In the genomic region with DNA sequence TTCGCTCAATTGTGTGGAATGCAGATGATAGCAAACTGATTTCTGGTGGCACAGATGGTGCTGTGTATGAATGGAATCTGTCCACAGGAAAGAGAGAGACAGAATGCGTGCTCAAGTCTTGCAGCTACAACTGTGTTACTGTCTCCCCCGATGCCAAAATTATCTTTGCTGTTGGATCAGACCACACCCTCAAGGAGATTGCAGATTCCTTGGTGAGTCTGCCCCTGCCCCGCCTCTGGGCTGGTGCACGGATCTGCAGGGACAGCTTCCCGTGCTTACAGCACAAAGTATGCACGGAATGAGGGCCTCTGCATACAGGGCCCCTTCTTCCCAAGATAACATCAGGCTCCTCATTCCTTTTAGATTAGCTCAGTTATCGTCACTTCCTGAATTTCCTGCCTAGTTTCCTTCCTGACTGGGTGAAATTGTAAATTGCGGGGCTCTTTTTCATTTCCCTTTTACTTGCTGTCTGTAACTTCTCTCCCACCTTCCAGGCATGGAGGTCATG, we compare ENCODE assay signal across 9 cellular contexts. TPM values are rescaled to one million over a fixed set of nuclear protein-coding genes. Genes with fewer than 3 reads are reported as not detected.
DNase-seq lines count a peak whose midpoint lies in the region; TF ChIP-seq lines count a peak whose summit lies in the region.
"Had no signal": no experiment of that assay in that cellular context is flagged by ENCODE, and none has a peak within 500 bp of the region (broad histone marks: within the 10 kb centered on the region; RNA-seq: fewer than 3 reads in every experiment).

No MANE protein-coding gene starts in this region.

- no peaks in the 10 kb centered on the region for H3K4me1 Mint-ChIP-seq in activated T-cell treated with anti-CD3 and anti-CD28 coated beads, Interleukin-2, amount 50 U/mL, for 24 hours (ENCODE audit: low read depth)

- H3K9me3 ChIP-seq in hepatocyte (ENCODE audit: low read depth): peaks cover 6% of the 10 kb centered on the region
- H3K9me3 ChIP-seq in effector memory CD4-positive, alpha-beta T cell (ENCODE audit: control insufficient read depth, low read length): no peaks in the 10 kb centered on the region
- H3K9me3 ChIP-seq in MM.1S (replicated peaks; ENCODE audit: insufficient read depth, low read length): no peaks in the 10 kb centered on the region

- H3K36me3 Mint-ChIP-seq in activated T-cell treated with anti-CD3 and anti-CD28 coated beads, Interleukin-2, amount 50 U/mL, for 24 hours (ENCODE audit: low read depth): no peaks in the 10 kb centered on the region

- H3K9me2 ChIP-seq in hepatocyte (replicated peaks; ENCODE audit: insufficient read depth) (no peaks in the 10 kb centered on the region), MM.1S (replicated peaks; ENCODE audit: insufficient read depth, low read length) (no peaks in the 10 kb centered on the region)

- H3K27ac ChIP-seq in hepatocyte: peak overlapping the region; percentile 97
- no peak overlapping the region for H3K27ac ChIP-seq in effector memory CD4-positive, alpha-beta T cell (ENCODE audit: insufficient read depth, low read length, poor library complexity, severe bottlenecking)
- H3K27ac ChIP-seq in MM.1S (ENCODE audit: low read length): no peak overlapping the region

- WGBS in hepatocyte (ENCODE audit: low lambda C conversion rate, missing lambda C conversion rate): 7% methylated on average over 9 of the region's 9 CpGs

- H2AFZ ChIP-seq in hepatocyte: peak overlapping the region; percentile 51
- no peak overlapping the region for H2AFZ ChIP-seq in MM.1S (ENCODE audit: low read length)

- H3K79me2 ChIP-seq in hepatocyte: no peaks in the 10 kb centered on the region
- no peaks in the 10 kb centered on the region for H3K79me2 ChIP-seq in MM.1S (ENCODE audit: low read length)

- no peak overlapping the region for H3K27ac Mint-ChIP-seq in activated T-cell treated with anti-CD3 and anti-CD28 coated beads, Interleukin-2, amount 50 U/mL, for 24 hours
- H3K27ac Mint-ChIP-seq: activated naive CD4-positive, alpha-beta T cell treated with anti-CD3 and anti-CD28 coated beads, Interleukin-2, amount 50 U/mL, for 24 hours had no signal

- H3K27me3 ChIP-seq in hepatocyte (no peaks in the 10 kb centered on the region), MM.1S (replicated peaks; ENCODE audit: insufficient read depth, low read length) (no peaks in the 10 kb centered on the region)
- H3K27me3 ChIP-seq in effector memory CD4-positive, alpha-beta T cell (replicated peaks; ENCODE audit: control insufficient read depth, insufficient read depth, low read length, poor library complexity, severe bottlenecking): no peaks in the 10 kb centered on the region

- peak overlapping the region; percentile 18; the same call in 1 of the 2 replicates for H3K4me3 ChIP-seq in HFF-Myc (replicated peaks; ENCODE audit: low read depth, low read length)
- H3K4me3 ChIP-seq in WI38 (ENCODE audit: low read depth, low read length): peak overlapping the region; percentile 59
- H3K4me3 ChIP-seq in hepatocyte: no peak overlapping the region
- H3K4me3 ChIP-seq in effector memory CD4-positive, alpha-beta T cell (ENCODE audit: insufficient read depth, low read depth, low read length, poor library complexity, severe bottlenecking): no peak overlapping the region
- no peak overlapping the region for H3K4me3 ChIP-seq in MM.1S (ENCODE audit: low read length)

- no peak overlapping the region for H3K9ac ChIP-seq in MM.1S (ENCODE audit: low read length)

- H3K4me1 ChIP-seq in hepatocyte (ENCODE audit: insufficient read depth) (peaks cover 25% of the 10 kb centered on the region), MM.1S (ENCODE audit: low read length) (no peaks in the 10 kb centered on the region)
- H3K4me1 ChIP-seq in effector memory CD4-positive, alpha-beta T cell (ENCODE audit: control insufficient read depth, insufficient read depth, low read length, poor library complexity, severe bottlenecking): no peaks in the 10 kb centered on the region

- H4K20me1 ChIP-seq in hepatocyte (ENCODE audit: insufficient read depth, poor library complexity, severe bottlenecking): no peaks in the 10 kb centered on the region
- no peaks in the 10 kb centered on the region for H4K20me1 ChIP-seq in MM.1S (ENCODE audit: insufficient read depth, low read length)

- DNase-seq in HFF-Myc (ENCODE audit: extremely low read depth, low read depth): peak; percentile 93
- peak; percentile 90 for DNase-seq in hepatocyte (ENCODE audit: low spot score)
- DNase-seq in smooth muscle cell of the brain vasculature (ENCODE audit: low read depth, low spot score): peak; percentile 24
- DNase-seq in effector memory CD4-positive, alpha-beta T cell: no peak
- DNase-seq in MM.1S: no peak
- no peak for DNase-seq in activated T-cell treated with anti-CD3 and anti-CD28 coated beads, Interleukin-2, amount 50 U/mL, for 24 hours
- no peak for DNase-seq in activated naive CD4-positive, alpha-beta T cell treated with anti-CD3 and anti-CD28 coated beads, Interleukin-2, amount 50 U/mL, for 16 hours

- H3K27me3 Mint-ChIP-seq in activated T-cell treated with anti-CD3 and anti-CD28 coated beads, Interleukin-2, amount 50 U/mL, for 24 hours: peaks cover 12% of the 10 kb centered on the region

- H3K36me3 ChIP-seq in hepatocyte (replicated peaks; ENCODE audit: insufficient read depth, low read depth) (no peaks in the 10 kb centered on the region), MM.1S (replicated peaks; ENCODE audit: insufficient read depth, low read length) (no peaks in the 10 kb centered on the region)
- H3K36me3 ChIP-seq in effector memory CD4-positive, alpha-beta T cell (ENCODE audit: control insufficient read depth, insufficient read depth, low read length): no peaks in the 10 kb centered on the region

- no peaks in the 10 kb centered on the region for H3F3A ChIP-seq in MM.1S (ENCODE audit: insufficient read depth, low read length)

- peaks cover 6% of the 10 kb centered on the region for H3K9me3 Mint-ChIP-seq in activated T-cell treated with anti-CD3 and anti-CD28 coated beads, Interleukin-2, amount 50 U/mL, for 24 hours

- no peak overlapping the region for H3K4me3 Mint-ChIP-seq in activated T-cell treated with anti-CD3 and anti-CD28 coated beads, Interleukin-2, amount 50 U/mL, for 24 hours
- H3K4me3 Mint-ChIP-seq: activated naive CD4-positive, alpha-beta T cell treated with anti-CD3 and anti-CD28 coated beads, Interleukin-2, amount 50 U/mL, for 24 hours had no signal

- no peak for TF ChIP-seq CTCF in HFF-Myc (IDR thresholded peaks at IDR 0.05; ENCODE audit: low read depth, low read length, missing control alignments)
- no peak for TF ChIP-seq CTCF in WI38 (IDR thresholded peaks at IDR 0.05; ENCODE audit: low read depth, low read length)
- TF ChIP-seq CTCF in hepatocyte (IDR thresholded peaks at IDR 0.05; ENCODE audit: poor library complexity): no peak
- TF ChIP-seq CTCF in MM.1S (IDR thresholded peaks at IDR 0.05; ENCODE audit: low read length): no peak

- peak overlapping the region; percentile 62 for H3K4me2 ChIP-seq in hepatocyte
- H3K4me2 ChIP-seq in MM.1S (ENCODE audit: low read depth, low read length): no peak overlapping the region

RNA-seq across cellular contexts. Expression of a gene that starts 34.6 kb away (rescaled TPM):
- 0.10 and 2.2 TPM in 2 replicates for total RNA-seq in hepatocyte
- polyA plus RNA-seq in hepatocyte: 0.46 and 0.75 TPM in 2 replicates

RNA-seq across cellular contexts. Expression of a gene that starts 34.7 kb away (rescaled TPM):
- 49.4 and 65.1 TPM in 2 replicates for total RNA-seq in hepatocyte
- polyA plus RNA-seq in hepatocyte: 73.7 and 92.1 TPM in 2 replicates

Comparison
In these comparisons a context has a peak if more than half of its experiments do, and no peak if none do; other contexts are left out.
1. DNase-seq: peak in HFF-Myc (single experiment), hepatocyte (single experiment) and smooth muscle cell of the brain vasculature (single experiment); none in effector memory CD4-positive, alpha-beta T cell (0 of 3), MM.1S (single experiment), activated T-cell treated with anti-CD3 and anti-CD28 coated beads, Interleukin-2, amount 50 U/mL, for 24 hours (single experiment) and activated naive CD4-positive, alpha-beta T cell treated with anti-CD3 and anti-CD28 coated beads, Interleukin-2, amount 50 U/mL, for 16 hours (single experiment).
2. H3K4me3 ChIP-seq: peak in HFF-Myc (single experiment) and WI38 (single experiment); none in hepatocyte (single experiment), effector memory CD4-positive, alpha-beta T cell (single experiment) and MM.1S (single experiment).